Comparison of ENCODE assay signal across 1 cellular context in genomic region chr12:70609739-70610491, GRCh38.
TF ChIP-seq lines count a peak whose summit lies in the region.

No MANE protein-coding gene starts in this region.

TF ChIP-seq in HepG2, 621 proteins besides CTCF, POLR2A, EP300 and RAD21 (continued from another document):
- TF ChIP-seq SOX5 (CRISPR knock-in tag; IDR thresholded peaks at IDR 0.05; ENCODE audit: borderline replicate concordance) (no peak), NCOA2 (CRISPR knock-in tag; IDR thresholded peaks at IDR 0.05) (no peak), SMAD9 (CRISPR knock-in tag; IDR thresholded peaks at IDR 0.05) (no peak), NONO (IDR thresholded peaks at IDR 0.05) (no peak), NONO (CRISPR knock-in tag; conservative IDR thresholded peaks at IDR 0.05) (no peak), TRAFD1 (CRISPR knock-in tag; IDR thresholded peaks at IDR 0.05; ENCODE audit: borderline replicate concordance) (no peak), ZBTB37 (CRISPR knock-in tag; IDR thresholded peaks at IDR 0.05) (no peak), SAP130 (CRISPR knock-in tag; IDR thresholded peaks at IDR 0.05; ENCODE audit: low read depth) (no peak), SP5 (CRISPR knock-in tag; IDR thresholded peaks at IDR 0.05; ENCODE audit: borderline replicate concordance, low read depth) (no peak), KAT7 (CRISPR knock-in tag; IDR thresholded peaks at IDR 0.05; ENCODE audit: borderline replicate concordance) (no peak), NFIB (CRISPR knock-in tag; IDR thresholded peaks at IDR 0.05; ENCODE audit: borderline replicate concordance) (no peak)
